2 cellular contexts compared by ENCODE assay signal in the genomic region with DNA sequence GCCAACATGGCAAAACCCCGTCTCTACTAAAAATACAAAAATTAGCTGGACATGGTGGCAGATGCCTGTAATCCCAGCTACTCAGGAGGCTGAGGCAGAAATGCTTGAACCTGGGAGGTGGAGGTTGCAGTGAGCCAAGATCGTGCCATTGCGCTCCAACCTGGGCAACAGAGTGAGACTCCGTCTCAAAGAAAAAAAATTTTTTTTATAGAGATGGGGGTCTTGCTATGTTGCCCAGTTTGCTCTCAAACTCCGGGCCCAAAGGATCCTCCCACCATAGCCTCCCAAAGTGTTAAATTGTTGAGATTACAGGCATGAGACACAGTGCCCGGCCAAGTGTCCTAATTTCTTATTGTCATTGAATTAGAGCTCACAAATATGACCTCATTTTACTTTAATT.
TF ChIP-seq lines count a peak whose summit lies in the region.

No MANE protein-coding gene starts in this region.

TF ChIP-seq in HEK293, 187 proteins besides CTCF, POLR2A, EP300 and RAD21:
- peak; percentile 89 for TF ChIP-seq ZNF121 (tag by site-specific recombination; IDR thresholded peaks at IDR 0.05)

TF ChIP-seq in K562, 482 proteins besides CTCF, POLR2A, EP300 and RAD21:
- peak; percentile 60 for TF ChIP-seq ZNF121 (CRISPR knock-in tag; conservative IDR thresholded peaks at IDR 0.05)
- TF ChIP-seq, protein P1, sequence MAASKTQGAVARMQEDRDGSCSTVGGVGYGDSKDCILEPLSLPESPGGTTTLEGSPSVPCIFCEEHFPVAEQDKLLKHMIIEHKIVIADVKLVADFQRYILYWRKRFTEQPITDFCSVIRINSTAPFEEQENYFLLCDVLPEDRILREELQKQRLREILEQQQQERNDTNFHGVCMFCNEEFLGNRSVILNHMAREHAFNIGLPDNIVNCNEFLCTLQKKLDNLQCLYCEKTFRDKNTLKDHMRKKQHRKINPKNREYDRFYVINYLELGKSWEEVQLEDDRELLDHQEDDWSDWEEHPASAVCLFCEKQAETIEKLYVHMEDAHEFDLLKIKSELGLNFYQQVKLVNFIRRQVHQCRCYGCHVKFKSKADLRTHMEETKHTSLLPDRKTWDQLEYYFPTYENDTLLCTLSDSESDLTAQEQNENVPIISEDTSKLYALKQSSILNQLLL (CRISPR knock-in tag; IDR thresholded peaks at IDR 0.05; ENCODE audit: borderline replicate concordance) = 0 out of 2 replicates have a peak, but pooled peaks have one; percentile 26
